ENCODE assay signal across 1 cellular context in genomic region chr11:121928597-121929580, GRCh38.
TF ChIP-seq lines count a peak whose summit lies in the region.

No MANE protein-coding gene starts in this region.

TF ChIP-seq in HepG2, 621 proteins besides CTCF, POLR2A, EP300 and RAD21 (continued from another document and continues in another):
- TF ChIP-seq, protein P1, sequence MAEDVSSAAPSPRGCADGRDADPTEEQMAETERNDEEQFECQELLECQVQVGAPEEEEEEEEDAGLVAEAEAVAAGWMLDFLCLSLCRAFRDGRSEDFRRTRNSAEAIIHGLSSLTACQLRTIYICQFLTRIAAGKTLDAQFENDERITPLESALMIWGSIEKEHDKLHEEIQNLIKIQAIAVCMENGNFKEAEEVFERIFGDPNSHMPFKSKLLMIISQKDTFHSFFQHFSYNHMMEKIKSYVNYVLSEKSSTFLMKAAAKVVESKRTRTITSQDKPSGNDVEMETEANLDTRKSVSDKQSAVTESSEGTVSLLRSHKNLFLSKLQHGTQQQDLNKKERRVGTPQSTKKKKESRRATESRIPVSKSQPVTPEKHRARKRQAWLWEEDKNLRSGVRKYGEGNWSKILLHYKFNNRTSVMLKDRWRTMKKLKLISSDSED (CRISPR knock-in tag; IDR thresholded peaks at IDR 0.05): no peak
- TF ChIP-seq WIZ (CRISPR knock-in tag; IDR thresholded peaks at IDR 0.05): no peak
- no peak for TF ChIP-seq ZNF30 (CRISPR knock-in tag; IDR thresholded peaks at IDR 0.05)
- no peak for TF ChIP-seq ARNT2 (CRISPR knock-in tag; IDR thresholded peaks at IDR 0.05; ENCODE audit: low read depth)
- 0 out of 2 replicates have a peak, but pooled peaks have one; percentile 24 for TF ChIP-seq GFI1 (CRISPR knock-in tag; IDR thresholded peaks at IDR 0.05; ENCODE audit: borderline replicate concordance)
- no peak for TF ChIP-seq ZNF616 (CRISPR knock-in tag; IDR thresholded peaks at IDR 0.05; ENCODE audit: low read depth)
- TF ChIP-seq ZNF362 (CRISPR knock-in tag; IDR thresholded peaks at IDR 0.05; ENCODE audit: borderline replicate concordance): no peak
- TF ChIP-seq ELF3 (CRISPR knock-in tag; IDR thresholded peaks at IDR 0.05): peak; percentile 34; the same call in 1 of the 2 replicates
- TF ChIP-seq ZNF710 (CRISPR knock-in tag; IDR thresholded peaks at IDR 0.05; ENCODE audit: borderline replicate concordance): peak; percentile 70; the same call in 1 of the 2 replicates
- TF ChIP-seq SRF (IDR thresholded peaks at IDR 0.05; ENCODE audit: low read depth, low read length): no peak
- TF ChIP-seq HNRNPUL1 (IDR thresholded peaks at IDR 0.05; ENCODE audit: low read depth, low read length): no peak
- TF ChIP-seq BATF2 (CRISPR knock-in tag; IDR thresholded peaks at IDR 0.05): no peak
- TF ChIP-seq, protein P2, sequence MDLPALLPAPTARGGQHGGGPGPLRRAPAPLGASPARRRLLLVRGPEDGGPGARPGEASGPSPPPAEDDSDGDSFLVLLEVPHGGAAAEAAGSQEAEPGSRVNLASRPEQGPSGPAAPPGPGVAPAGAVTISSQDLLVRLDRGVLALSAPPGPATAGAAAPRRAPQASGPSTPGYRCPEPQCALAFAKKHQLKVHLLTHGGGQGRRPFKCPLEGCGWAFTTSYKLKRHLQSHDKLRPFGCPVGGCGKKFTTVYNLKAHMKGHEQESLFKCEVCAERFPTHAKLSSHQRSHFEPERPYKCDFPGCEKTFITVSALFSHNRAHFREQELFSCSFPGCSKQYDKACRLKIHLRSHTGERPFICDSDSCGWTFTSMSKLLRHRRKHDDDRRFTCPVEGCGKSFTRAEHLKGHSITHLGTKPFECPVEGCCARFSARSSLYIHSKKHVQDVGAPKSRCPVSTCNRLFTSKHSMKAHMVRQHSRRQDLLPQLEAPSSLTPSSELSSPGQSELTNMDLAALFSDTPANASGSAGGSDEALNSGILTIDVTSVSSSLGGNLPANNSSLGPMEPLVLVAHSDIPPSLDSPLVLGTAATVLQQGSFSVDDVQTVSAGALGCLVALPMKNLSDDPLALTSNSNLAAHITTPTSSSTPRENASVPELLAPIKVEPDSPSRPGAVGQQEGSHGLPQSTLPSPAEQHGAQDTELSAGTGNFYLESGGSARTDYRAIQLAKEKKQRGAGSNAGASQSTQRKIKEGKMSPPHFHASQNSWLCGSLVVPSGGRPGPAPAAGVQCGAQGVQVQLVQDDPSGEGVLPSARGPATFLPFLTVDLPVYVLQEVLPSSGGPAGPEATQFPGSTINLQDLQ (CRISPR knock-in tag; IDR thresholded peaks at IDR 0.05): no peak
- no peak for TF ChIP-seq CREB3 (CRISPR knock-in tag; IDR thresholded peaks at IDR 0.05)
- no peak for TF ChIP-seq ZFY (CRISPR knock-in tag; IDR thresholded peaks at IDR 0.05)
- peak; percentile 47; the same call in 1 of the 2 replicates for TF ChIP-seq POGZ (CRISPR knock-in tag; IDR thresholded peaks at IDR 0.05)
- TF ChIP-seq ZNF569 (CRISPR knock-in tag; IDR thresholded peaks at IDR 0.05; ENCODE audit: borderline replicate concordance): no peak
- TF ChIP-seq RARG (CRISPR knock-in tag; IDR thresholded peaks at IDR 0.05; ENCODE audit: low read depth): no peak
- TF ChIP-seq BHLHE40 (IDR thresholded peaks at IDR 0.05; ENCODE audit: low read length): no peak
- TF ChIP-seq ZNF557 (CRISPR knock-in tag; IDR thresholded peaks at IDR 0.05): no peak
- no peak for TF ChIP-seq ZBTB43 (CRISPR knock-in tag; conservative IDR thresholded peaks at IDR 0.05)
- TF ChIP-seq, protein P3, sequence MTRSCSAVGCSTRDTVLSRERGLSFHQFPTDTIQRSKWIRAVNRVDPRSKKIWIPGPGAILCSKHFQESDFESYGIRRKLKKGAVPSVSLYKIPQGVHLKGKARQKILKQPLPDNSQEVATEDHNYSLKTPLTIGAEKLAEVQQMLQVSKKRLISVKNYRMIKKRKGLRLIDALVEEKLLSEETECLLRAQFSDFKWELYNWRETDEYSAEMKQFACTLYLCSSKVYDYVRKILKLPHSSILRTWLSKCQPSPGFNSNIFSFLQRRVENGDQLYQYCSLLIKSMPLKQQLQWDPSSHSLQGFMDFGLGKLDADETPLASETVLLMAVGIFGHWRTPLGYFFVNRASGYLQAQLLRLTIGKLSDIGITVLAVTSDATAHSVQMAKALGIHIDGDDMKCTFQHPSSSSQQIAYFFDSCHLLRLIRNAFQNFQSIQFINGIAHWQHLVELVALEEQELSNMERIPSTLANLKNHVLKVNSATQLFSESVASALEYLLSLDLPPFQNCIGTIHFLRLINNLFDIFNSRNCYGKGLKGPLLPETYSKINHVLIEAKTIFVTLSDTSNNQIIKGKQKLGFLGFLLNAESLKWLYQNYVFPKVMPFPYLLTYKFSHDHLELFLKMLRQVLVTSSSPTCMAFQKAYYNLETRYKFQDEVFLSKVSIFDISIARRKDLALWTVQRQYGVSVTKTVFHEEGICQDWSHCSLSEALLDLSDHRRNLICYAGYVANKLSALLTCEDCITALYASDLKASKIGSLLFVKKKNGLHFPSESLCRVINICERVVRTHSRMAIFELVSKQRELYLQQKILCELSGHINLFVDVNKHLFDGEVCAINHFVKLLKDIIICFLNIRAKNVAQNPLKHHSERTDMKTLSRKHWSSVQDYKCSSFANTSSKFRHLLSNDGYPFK (CRISPR knock-in tag; IDR thresholded peaks at IDR 0.05; ENCODE audit: borderline replicate concordance): no peak
- no peak for TF ChIP-seq GTF3A (CRISPR knock-in tag; conservative IDR thresholded peaks at IDR 0.05)
- TF ChIP-seq ZBTB49 (CRISPR knock-in tag; IDR thresholded peaks at IDR 0.05; ENCODE audit: borderline replicate concordance): no peak
- no peak for TF ChIP-seq ZNF329 (CRISPR knock-in tag; IDR thresholded peaks at IDR 0.05; ENCODE audit: low read depth)
- no peak for TF ChIP-seq NFYC (CRISPR knock-in tag; IDR thresholded peaks at IDR 0.05)
- TF ChIP-seq ONECUT2 (CRISPR knock-in tag; IDR thresholded peaks at IDR 0.05): no peak
- TF ChIP-seq MAFG (CRISPR knock-in tag; IDR thresholded peaks at IDR 0.05): no peak
- peak; percentile 97 for TF ChIP-seq TCF7 (IDR thresholded peaks at IDR 0.05; ENCODE audit: low read depth)
- TF ChIP-seq ZFP1 (CRISPR knock-in tag; IDR thresholded peaks at IDR 0.05): no peak
- no peak for TF ChIP-seq ZSCAN9 (CRISPR knock-in tag; IDR thresholded peaks at IDR 0.05; ENCODE audit: borderline replicate concordance)
- TF ChIP-seq DNMT1 (CRISPR knock-in tag; IDR thresholded peaks at IDR 0.05): no peak
- TF ChIP-seq MED8 (CRISPR knock-in tag; IDR thresholded peaks at IDR 0.05; ENCODE audit: insufficient replicate concordance): peak; percentile 32
- TF ChIP-seq, protein P4, sequence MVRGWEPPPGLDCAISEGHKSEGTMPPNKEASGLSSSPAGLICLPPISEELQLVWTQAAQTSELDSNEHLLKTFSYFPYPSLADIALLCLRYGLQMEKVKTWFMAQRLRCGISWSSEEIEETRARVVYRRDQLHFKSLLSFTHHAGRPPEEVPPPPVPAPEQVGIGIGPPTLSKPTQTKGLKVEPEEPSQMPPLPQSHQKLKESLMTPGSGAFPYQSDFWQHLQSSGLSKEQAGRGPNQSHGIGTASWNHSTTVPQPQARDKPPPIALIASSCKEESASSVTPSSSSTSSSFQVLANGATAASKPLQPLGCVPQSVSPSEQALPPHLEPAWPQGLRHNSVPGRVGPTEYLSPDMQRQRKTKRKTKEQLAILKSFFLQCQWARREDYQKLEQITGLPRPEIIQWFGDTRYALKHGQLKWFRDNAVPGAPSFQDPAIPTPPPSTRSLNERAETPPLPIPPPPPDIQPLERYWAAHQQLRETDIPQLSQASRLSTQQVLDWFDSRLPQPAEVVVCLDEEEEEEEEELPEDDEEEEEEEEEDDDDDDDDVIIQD (CRISPR knock-in tag; IDR thresholded peaks at IDR 0.05; ENCODE audit: low read depth): 0 out of 2 replicates have a peak, but pooled peaks have one; percentile 16
- TF ChIP-seq, protein P5, sequence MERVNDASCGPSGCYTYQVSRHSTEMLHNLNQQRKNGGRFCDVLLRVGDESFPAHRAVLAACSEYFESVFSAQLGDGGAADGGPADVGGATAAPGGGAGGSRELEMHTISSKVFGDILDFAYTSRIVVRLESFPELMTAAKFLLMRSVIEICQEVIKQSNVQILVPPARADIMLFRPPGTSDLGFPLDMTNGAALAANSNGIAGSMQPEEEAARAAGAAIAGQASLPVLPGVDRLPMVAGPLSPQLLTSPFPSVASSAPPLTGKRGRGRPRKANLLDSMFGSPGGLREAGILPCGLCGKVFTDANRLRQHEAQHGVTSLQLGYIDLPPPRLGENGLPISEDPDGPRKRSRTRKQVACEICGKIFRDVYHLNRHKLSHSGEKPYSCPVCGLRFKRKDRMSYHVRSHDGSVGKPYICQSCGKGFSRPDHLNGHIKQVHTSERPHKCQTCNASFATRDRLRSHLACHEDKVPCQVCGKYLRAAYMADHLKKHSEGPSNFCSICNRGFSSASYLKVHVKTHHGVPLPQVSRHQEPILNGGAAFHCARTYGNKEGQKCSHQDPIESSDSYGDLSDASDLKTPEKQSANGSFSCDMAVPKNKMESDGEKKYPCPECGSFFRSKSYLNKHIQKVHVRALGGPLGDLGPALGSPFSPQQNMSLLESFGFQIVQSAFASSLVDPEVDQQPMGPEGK (CRISPR knock-in tag; IDR thresholded peaks at IDR 0.05): peak; percentile 55
- TF ChIP-seq DPF2 (CRISPR knock-in tag; IDR thresholded peaks at IDR 0.05; ENCODE audit: borderline replicate concordance, low read depth): no peak; the same call in 1 of the 2 replicates
- TF ChIP-seq ZNF883 (CRISPR knock-in tag; IDR thresholded peaks at IDR 0.05; ENCODE audit: not compliant biosample characterization): no peak
- TF ChIP-seq SP1 (IDR thresholded peaks at IDR 0.05): no peak
- no peak for TF ChIP-seq SP1 (CRISPR knock-in tag; IDR thresholded peaks at IDR 0.05)
- TF ChIP-seq PITX1 (CRISPR knock-in tag; IDR thresholded peaks at IDR 0.05): peak; percentile 59; the same call in 1 of the 2 replicates
